In genomic region chr19:53868892-53869804, GRCh38 we compare ENCODE assay signal across 8 cellular contexts. TPM values are rescaled to one million over a fixed set of nuclear protein-coding genes. Genes with fewer than 3 reads are reported as not detected.
DNase-seq lines count a peak whose midpoint lies in the region; ATAC-seq and TF ChIP-seq lines count a peak whose summit lies in the region.

No MANE protein-coding gene starts in this region.

- intact Hi-C loops in breast epithelium (cut with DNase I; ENCODE audit: low total_unique reads) = no loop called here

- no peaks in the 10 kb centered on the region for H3K9me3 Mint-ChIP-seq in WTC11

- peak overlapping the region; percentile 99 for H3K9ac ChIP-seq in smooth muscle cell (ENCODE audit: low read depth)

- H3F3A ChIP-seq in smooth muscle cell (ENCODE audit: low read depth) = peaks cover 13% of the 10 kb centered on the region

- H3K4me1 ChIP-seq in breast epithelium (peaks cover 0 to 9% of the 10 kb centered on the region in 2 donors), smooth muscle cell (ENCODE audit: low read depth) (peaks cover 10% of the 10 kb centered on the region)

- CTCF ChIA-PET in WTC11 (lab: Charles Lee) = interaction anchor here (0.5 to 4.8 kb wide), 9 partner anchors 10 to 161 kb away, joined by 3 to 40 read pairs (median 16); partner anchors contain the start of gene PRKCG

- peak; percentile 46 for ATAC-seq in GM21381 (IDR thresholded peaks at IDR 0.05; ENCODE audit: unreplicated experiment)
- peak; percentile 31 for ATAC-seq in WTC11

- H3K79me2 ChIP-seq in smooth muscle cell (ENCODE audit: low read depth) = peaks cover 43% of the 10 kb centered on the region

- TF ChIP-seq POLR2A in breast epithelium (IDR thresholded peaks at IDR 0.05) = peak; percentile 56

- peak overlapping the region; percentile 60; the same call in 1 of the 2 replicates for H3K27ac Mint-ChIP-seq in WTC11

- H3K27ac ChIP-seq in C4-2B (peak overlapping the region; percentile 81), breast epithelium (peak overlapping the region; percentile 95 to 100), smooth muscle cell (ENCODE audit: low read depth) (peak overlapping the region; percentile 96)

- H3K4me2 ChIP-seq in smooth muscle cell = peak overlapping the region; percentile 100

- WGBS in smooth muscle cell (ENCODE audit: low lambda C conversion rate) = under 1% methylated on average over 40 of the region's 75 CpGs

- H4K20me1 ChIP-seq in smooth muscle cell (ENCODE audit: low read depth) = peaks cover 47% of the 10 kb centered on the region

- H2AFZ ChIP-seq in smooth muscle cell (ENCODE audit: low read depth) = no peak overlapping the region

- H3K4me1 Mint-ChIP-seq in WTC11 = peaks cover 21% of the 10 kb centered on the region

- H3K27me3 ChIP-seq in breast epithelium (no peaks in the 10 kb centered on the region), smooth muscle cell (ENCODE audit: low read depth) (no peaks in the 10 kb centered on the region)

- peaks cover 8% of the 10 kb centered on the region for H3K36me3 ChIP-seq in breast epithelium
- H3K36me3 ChIP-seq in smooth muscle cell (ENCODE audit: low read depth) = no peaks in the 10 kb centered on the region

- H3K9me3 ChIP-seq in breast epithelium (no peaks in the 10 kb centered on the region), smooth muscle cell (replicated peaks; ENCODE audit: low read depth) (no peaks in the 10 kb centered on the region)

- peak overlapping the region; percentile 93 for H3K4me3 Mint-ChIP-seq in WTC11

- POLR2A ChIA-PET in WTC11 (lab: Charles Lee) = interaction anchor here (0.5 to 4.1 kb wide), 11 partner anchors 7 to 167 kb away, joined by 3 to 43 read pairs (median 13); partner anchors contain the start of gene PRKCG

- H3K4me3 ChIP-seq in breast epithelium (peak overlapping the region; percentile 91 to 93 (median 93)), smooth muscle cell (peak overlapping the region; percentile 96)

- TF ChIP-seq CTCF in C4-2B (conservative IDR thresholded peaks at IDR 0.05) = no peak
- no peak for TF ChIP-seq CTCF in WTC11 (IDR thresholded peaks at IDR 0.05)
- TF ChIP-seq CTCF in breast epithelium (IDR thresholded peaks at IDR 0.05) = peak; percentile 56 to 72 (median 69)
- TF ChIP-seq CTCF in smooth muscle cell (IDR thresholded peaks at IDR 0.05; ENCODE audit: borderline replicate concordance, insufficient read depth, poor library complexity, severe bottlenecking) = no peak

- H3K27me3 Mint-ChIP-seq in WTC11 (ENCODE audit: low read depth) = no peaks in the 10 kb centered on the region; the same call in 1 of the 2 replicates

- H3K36me3 Mint-ChIP-seq in WTC11 = peaks cover 24% of the 10 kb centered on the region

- DNase-seq in LoVo (ENCODE audit: low spot score) (peak; percentile 20), WTC11 (ENCODE audit: low spot score) (peak; percentile 85), breast epithelium (ENCODE audit: low spot score in 2 of 2) (peak; percentile 91 to 93), iPS-NIHi7 (ENCODE audit: extremely low spot score) (peak; percentile 73), smooth muscle cell (lab: John Stamatoyannopoulos, UW; ENCODE audit: unreplicated experiment) (peak; percentile 73), NCI-H2107 treated with DMSO at 0.1 percent for 48 hours (lab: John Stamatoyannopoulos, UW; ENCODE audit: unreplicated experiment) (no peak)

TF ChIP-seq in WTC11, 78 proteins besides CTCF, POLR2A, EP300 and RAD21 (continues in another document):
- no peak for TF ChIP-seq ZNF121 (CRISPR knock-in tag; IDR thresholded peaks at IDR 0.05)
- no peak for TF ChIP-seq FOXJ3 (CRISPR knock-in tag; IDR thresholded peaks at IDR 0.05; ENCODE audit: borderline replicate concordance)
- no peak for TF ChIP-seq NR3C1 (CRISPR knock-in tag; conservative IDR thresholded peaks at IDR 0.05; ENCODE audit: low read depth)
- peak; percentile 51; the same call in 1 of the 2 replicates for TF ChIP-seq NFATC4 (CRISPR knock-in tag; IDR thresholded peaks at IDR 0.05)
- TF ChIP-seq AR (CRISPR knock-in tag; IDR thresholded peaks at IDR 0.05) = peak; percentile 46; the same call in 1 of the 2 replicates
- no peak for TF ChIP-seq FOXK1 (CRISPR knock-in tag; IDR thresholded peaks at IDR 0.05)
- TF ChIP-seq ZNF416 (CRISPR knock-in tag; IDR thresholded peaks at IDR 0.05) = peak; percentile 58; the same call in 1 of the 2 replicates
- no peak for TF ChIP-seq OVOL2 (CRISPR knock-in tag; IDR thresholded peaks at IDR 0.05; ENCODE audit: borderline replicate concordance)
- TF ChIP-seq, protein P1, sequence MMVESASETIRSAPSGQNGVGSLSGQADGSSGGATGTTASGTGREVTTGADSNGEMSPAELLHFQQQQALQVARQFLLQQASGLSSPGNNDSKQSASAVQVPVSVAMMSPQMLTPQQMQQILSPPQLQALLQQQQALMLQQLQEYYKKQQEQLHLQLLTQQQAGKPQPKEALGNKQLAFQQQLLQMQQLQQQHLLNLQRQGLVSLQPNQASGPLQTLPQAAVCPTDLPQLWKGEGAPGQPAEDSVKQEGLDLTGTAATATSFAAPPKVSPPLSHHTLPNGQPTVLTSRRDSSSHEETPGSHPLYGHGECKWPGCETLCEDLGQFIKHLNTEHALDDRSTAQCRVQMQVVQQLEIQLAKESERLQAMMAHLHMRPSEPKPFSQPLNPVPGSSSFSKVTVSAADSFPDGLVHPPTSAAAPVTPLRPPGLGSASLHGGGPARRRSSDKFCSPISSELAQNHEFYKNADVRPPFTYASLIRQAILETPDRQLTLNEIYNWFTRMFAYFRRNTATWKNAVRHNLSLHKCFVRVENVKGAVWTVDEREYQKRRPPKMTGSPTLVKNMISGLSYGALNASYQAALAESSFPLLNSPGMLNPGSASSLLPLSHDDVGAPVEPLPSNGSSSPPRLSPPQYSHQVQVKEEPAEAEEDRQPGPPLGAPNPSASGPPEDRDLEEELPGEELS (CRISPR knock-in tag; IDR thresholded peaks at IDR 0.05) = no peak
- TF ChIP-seq, protein P2, sequence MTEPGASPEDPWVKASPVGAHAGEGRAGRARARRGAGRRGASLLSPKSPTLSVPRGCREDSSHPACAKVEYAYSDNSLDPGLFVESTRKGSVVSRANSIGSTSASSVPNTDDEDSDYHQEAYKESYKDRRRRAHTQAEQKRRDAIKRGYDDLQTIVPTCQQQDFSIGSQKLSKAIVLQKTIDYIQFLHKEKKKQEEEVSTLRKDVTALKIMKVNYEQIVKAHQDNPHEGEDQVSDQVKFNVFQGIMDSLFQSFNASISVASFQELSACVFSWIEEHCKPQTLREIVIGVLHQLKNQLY (CRISPR knock-in tag; IDR thresholded peaks at IDR 0.05) = no peak
- peak; percentile 81 for TF ChIP-seq SP1 (CRISPR knock-in tag; conservative IDR thresholded peaks at IDR 0.05)
- TF ChIP-seq GABPB1 (CRISPR knock-in tag; IDR thresholded peaks at IDR 0.05) = no peak
- TF ChIP-seq IRF2 (CRISPR knock-in tag; IDR thresholded peaks at IDR 0.05; ENCODE audit: borderline replicate concordance, low read depth) = no peak
- no peak for TF ChIP-seq NR1H2 (CRISPR knock-in tag; IDR thresholded peaks at IDR 0.05)
- TF ChIP-seq ERG (CRISPR knock-in tag; IDR thresholded peaks at IDR 0.05) = no peak
- TF ChIP-seq EMX1 (CRISPR knock-in tag; IDR thresholded peaks at IDR 0.05) = no peak
- no peak for TF ChIP-seq RORB (CRISPR knock-in tag; IDR thresholded peaks at IDR 0.05)

RNA-seq across cellular contexts. Expression of gene MYADM, which starts 1.5 kb away (rescaled TPM):
- total RNA-seq in WTC11 (2021) (78.6 to 86.4 TPM (median 79.7 TPM) in 3 replicates), breast epithelium (10 to 100 TPM; 30.2 to 54.6 (median 41.9) TPM), smooth muscle cell (83.8 and 97.6 TPM in 2 replicates)
- polyA plus RNA-seq in smooth muscle cell = 193 and 247 TPM in 2 replicates

RNA-seq across cellular contexts. Expression of gene PRKCG, which starts 12.8 kb away (rescaled TPM):
- total RNA-seq in WTC11 (2021) = 23.0 to 30.0 TPM (median 27.5 TPM) in 3 replicates
- total RNA-seq in breast epithelium = not detected
- 0.18 TPM in 1 of 2 replicates, not detected in the other for total RNA-seq in smooth muscle cell
- 0.51 and 0.59 TPM in 2 replicates for polyA plus RNA-seq in smooth muscle cell

RNA-seq across cellular contexts. Expression of gene CACNG7, which starts 39.9 kb away (rescaled TPM):
- 33.3 to 44.1 TPM (median 43.2 TPM) in 3 replicates for total RNA-seq in WTC11 (2021)
- not detected for total RNA-seq in breast epithelium
- total RNA-seq in smooth muscle cell = 2.3 and 6.1 TPM in 2 replicates
- 0.59 and 1.3 TPM in 2 replicates for polyA plus RNA-seq in smooth muscle cell

RNA-seq across cellular contexts. Expression of gene NLRP12, which starts 45.0 kb away (rescaled TPM):
- 4.7 to 5.6 TPM (median 4.9 TPM) in 3 replicates for total RNA-seq in WTC11 (2021)
- total RNA-seq in breast epithelium = 1 to 10 TPM in 1 of 3 donors, under 1 TPM in 2; 0.32 to 1.2 (median 0.66) TPM
- 0.04 TPM in 1 of 2 replicates, not detected in the other for total RNA-seq in smooth muscle cell
- polyA plus RNA-seq in smooth muscle cell = not detected in 2 replicates

Comparison
In these comparisons a context has a peak if more than half of its experiments do, and no peak if none do; other contexts are left out.
1. CTCF ChIP-seq: peak in breast epithelium (3 of 3); none in C4-2B (single experiment), WTC11 (single experiment) and smooth muscle cell (single experiment).
2. RNA of gene PRKCG, which starts 12.8 kb away (total RNA-seq): 23.0 to 30.0 TPM in WTC11; 0.18 TPM in smooth muscle cell and not detected in breast epithelium; every median in the first group is over 10 times any median in the second.
3. Peak in every context shown above with its lines, with median percentiles within 50 percentile points of each other: H3K27ac ChIP-seq.